8 cellular contexts compared by ENCODE assay signal in the genomic region with DNA sequence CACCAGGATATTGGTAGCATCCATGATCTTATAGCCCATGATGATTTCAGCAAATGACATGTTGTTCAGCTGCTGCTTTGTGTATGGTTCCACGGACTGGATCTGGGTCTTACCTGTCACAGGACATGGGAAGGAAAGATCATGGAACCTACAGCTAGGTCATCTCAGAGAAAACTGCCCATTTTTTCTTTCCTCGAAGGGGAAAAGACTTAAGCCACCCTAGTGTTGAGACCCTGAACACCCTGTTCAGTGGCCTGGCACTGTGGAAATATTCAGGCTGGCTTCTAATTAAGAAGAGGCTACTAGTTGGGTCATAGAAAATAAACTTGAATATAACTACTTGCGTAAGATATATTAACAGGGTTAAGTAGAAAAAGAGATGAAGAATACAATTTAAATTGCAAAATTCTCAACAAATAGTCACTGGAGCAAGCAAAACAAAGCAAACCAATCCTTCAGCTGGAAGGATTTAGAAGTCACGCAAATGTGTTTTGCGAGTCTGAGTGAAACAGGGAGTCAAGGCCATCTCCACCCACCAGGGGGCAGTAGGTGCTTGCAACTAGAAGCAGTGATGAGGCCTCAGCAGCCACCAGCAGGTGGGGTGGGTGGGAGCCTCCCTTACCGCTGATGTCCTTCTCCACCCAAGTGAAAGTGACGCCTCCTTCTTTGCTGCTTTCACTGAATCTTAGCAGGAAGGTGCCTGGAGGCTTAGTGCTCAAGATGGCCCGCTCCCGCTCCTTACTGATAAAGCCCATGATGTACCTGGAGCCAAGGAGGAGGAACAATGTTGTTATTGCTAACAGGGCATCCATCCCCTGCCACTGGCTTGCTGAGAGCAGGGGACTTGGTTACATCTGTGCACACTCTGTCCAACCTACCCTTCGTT. TPM values are rescaled to one million over a fixed set of nuclear protein-coding genes. Genes with fewer than 3 reads are reported as not detected.
A peak's percentile ranks its signal among the peaks of the same experiment; 100 is the strongest.
DNase-seq lines count a peak whose midpoint lies in the region; ATAC-seq and TF ChIP-seq lines count a peak whose summit lies in the region.

No MANE protein-coding gene starts in this region.

- no peak overlapping the region for H3K9ac ChIP-seq in colonic mucosa (ENCODE audit: low read depth in 2 of 2, low read length in 2 of 2)

- intact Hi-C loops in colonic mucosa (cut with DNase I), result loop anchor here (1.0 to 5.0 kb wide), 2 partner anchors 84 to 200 kb away; no protein-coding TSS in a partner anchor
- intact Hi-C loops in right lobe of liver (cut with DNase I), result loop anchor here in 1 of 2 donors (5.0 to 10.0 kb wide), 2 partner anchors 85 to 192 kb away; no protein-coding TSS in a partner anchor

- 29% methylated on average over 5 of the region's 10 CpGs for WGBS in right lobe of liver (ENCODE audit: insufficient coverage, low coverage, low lambda C conversion rate, missing lambda C conversion rate)

- H3K27me3 ChIP-seq in colonic mucosa, result no peaks in the 10 kb centered on the region
- no peaks in the 10 kb centered on the region for H3K27me3 ChIP-seq in right lobe of liver

- H3K9me3 ChIP-seq in colonic mucosa (no peaks in the 10 kb centered on the region), right lobe of liver (no peaks in the 10 kb centered on the region)

- TF ChIP-seq CTCF in GM12875 (IDR thresholded peaks at IDR 0.05; ENCODE audit: borderline replicate concordance, insufficient read depth, low read depth, low read length) (peak; percentile 99), colonic mucosa (IDR thresholded peaks at IDR 0.05) (peak; percentile 99), right lobe of liver (IDR thresholded peaks at IDR 0.05) (peak; percentile 96 to 100 (median 100))

- H3K4me1 ChIP-seq in colonic mucosa (no peaks in the 10 kb centered on the region), right lobe of liver (peaks cover 0 to 6% (median 0%) of the 10 kb centered on the region in 4 donors)

- H3K4me3 ChIP-seq in GM12875 (ENCODE audit: low read depth, low read length) (no peak overlapping the region), colonic mucosa (no peak overlapping the region), right lobe of liver (no peak overlapping the region)

- ATAC-seq in right lobe of liver (peak; percentile 84 to 97 (median 91)), HG03342 (IDR thresholded peaks at IDR 0.05; ENCODE audit: unreplicated experiment) (no peak)

- H3K27ac ChIP-seq in colonic mucosa, result no peak overlapping the region
- H3K27ac ChIP-seq in right lobe of liver, result no peak overlapping the region

- DNase-seq in HS-27A (ENCODE audit: low read depth), result peak; percentile 60
- peak; percentile 64 for DNase-seq in NCI-H748 treated with DMSO at 0.1 percent for 48 hours (lab: John Stamatoyannopoulos, UW)
- peak; percentile 97 for DNase-seq in activated CD4-positive, alpha-beta T cell treated with anti-CD3 and anti-CD28 coated beads, Interleukin-2, amount 50 U/mL, for 1 hour
- DNase-seq in colonic mucosa, result peak; percentile 95
- DNase-seq in right lobe of liver, result peak; percentile 86 to 91 (median 87)
- peak; percentile 83 to 90 (median 88) for DNase-seq in stimulated activated CD4-positive, alpha-beta T cell treated with anti-CD3 and anti-CD28 coated beads, TNF-alpha, amount 100 ng/mL, for 1 hour (ENCODE audit: low read depth in 3 of 3, low spot score in 1 of 3)

- peaks cover 32% of the 10 kb centered on the region for H3K36me3 ChIP-seq in colonic mucosa
- H3K36me3 ChIP-seq in right lobe of liver, result peaks cover 11 to 97% (median 62%) of the 10 kb centered on the region in 4 donors

- TF ChIP-seq POLR2A in right lobe of liver (IDR thresholded peaks at IDR 0.05), result no peak

RNA-seq across cellular contexts. Expression of a gene that starts 34.3 kb away (rescaled TPM):
- 10 to 100 TPM; 22.0 to 22.4 TPM for total RNA-seq in colonic mucosa
- 10 to 100 TPM in 1 of 6 experiments, 1 to 10 TPM in 5; 4.8 to 11.5 (median 7.7) TPM for total RNA-seq in right lobe of liver

RNA-seq across cellular contexts. Expression of a gene that starts 46.4 kb away (rescaled TPM):
- total RNA-seq in colonic mucosa (10 to 100 TPM; 29.3 to 38.4 TPM), right lobe of liver (10 to 100 TPM; 21.2 to 29.0 (median 26.7) TPM)
